ENCODE assay signal across 15 cellular contexts in genomic region chr1:212513586-212513985, GRCh38.
A peak's percentile ranks its signal among the peaks of the same experiment; 100 is the strongest.
DNase-seq lines count a peak whose midpoint lies in the region; ATAC-seq and TF ChIP-seq lines count a peak whose summit lies in the region.
"Had no signal": no experiment of that assay in that cellular context is flagged by ENCODE, and none has a peak within 500 bp of the region (broad histone marks: within the 10 kb centered on the region; RNA-seq: fewer than 3 reads in every experiment).

No MANE protein-coding gene starts in this region.

- H2BK120ac ChIP-seq in mesendoderm (ENCODE audit: low read depth, low read length) = no peak overlapping the region

- H3K36me3 Mint-ChIP-seq in CD8-positive, alpha-beta memory T cell = no peaks in the 10 kb centered on the region
- H3K36me3 Mint-ChIP-seq: neural progenitor cell, WTC11 had no signal

- peaks cover 26% of the 10 kb centered on the region for H3K27me3 ChIP-seq in CD8-positive, alpha-beta memory T cell (ENCODE audit: insufficient read depth, low read length, poor library complexity, severe bottlenecking)
- H3K27me3 ChIP-seq in Panc1 (ENCODE audit: control insufficient read depth, insufficient read depth, low read length) (no peaks in the 10 kb centered on the region), mesendoderm (ENCODE audit: insufficient read depth, low read length, poor library complexity) (no peaks in the 10 kb centered on the region)

- WGBS in mesendoderm (ENCODE audit: extremely low coverage, insufficient coverage, low lambda C conversion rate) = no CpG with 5 or more reads among the region's 11 CpGs

- H3K4me2 ChIP-seq in mesendoderm (ENCODE audit: low read length) = no peak overlapping the region

- H3K79me2 ChIP-seq in mesendoderm (ENCODE audit: control insufficient read depth, insufficient read depth, low read length) = no peaks in the 10 kb centered on the region

- no peak overlapping the region for H3K23ac ChIP-seq in mesendoderm (ENCODE audit: low read length)

- H2AK5ac ChIP-seq in mesendoderm (ENCODE audit: low read length) = peak overlapping the region; percentile 22

- CTCF ChIA-PET in CD8-positive, alpha-beta memory T cell (lab: Charles Lee) = interaction anchor here (0.8 to 1.5 kb wide), 2 partner anchors 37 to 443 kb away, joined by 3 to 4 read pairs; no protein-coding TSS in a partner anchor
- CTCF ChIA-PET in Panc1 (lab: Charles Lee) = no interaction called here

- peak overlapping the region in 4 of 7 donors; percentile 41 to 61 (median 50) for H3K4me3 Mint-ChIP-seq in CD8-positive, alpha-beta memory T cell
- H3K4me3 Mint-ChIP-seq: activated T-helper 1 cell treated with anti-CD3 and anti-CD28 coated beads, Interleukin-12 subunit alpha, Interleukin-12 subunit beta, Interleukin-2, Interleukin-4 antibody, amounts not matched to agents 30 ng/mL and 10 ng/mL and 1 ng/mL, durations not matched to agents 14 hours and 24 hours and 36 hours; HFFc6; neural progenitor cell; WTC11 had no signal

- H3K36me3 ChIP-seq in CD8-positive, alpha-beta memory T cell (ENCODE audit: insufficient read depth, low read length) = no peaks in the 10 kb centered on the region
- H3K36me3 ChIP-seq in Panc1 (ENCODE audit: control insufficient read depth, insufficient read depth, low read length) (no peaks in the 10 kb centered on the region), mesendoderm (ENCODE audit: control insufficient read depth, insufficient read depth, low read length) (no peaks in the 10 kb centered on the region)
- H3K36me3 ChIP-seq: neural progenitor cell, tibial nerve had no signal

- POLR2A ChIA-PET in CD8-positive, alpha-beta memory T cell (lab: Charles Lee) = no interaction called here
- POLR2A ChIA-PET in Panc1 (lab: Charles Lee) = no interaction called here

- no peak for TF ChIP-seq CTCF in Panc1 (IDR thresholded peaks at IDR 0.05)

- intact Hi-C loops in Panc1 (cut with micrococcal nuclease; ENCODE audit: unreplicated experiment) = no loop called here

- H3K27me3 Mint-ChIP-seq in CD8-positive, alpha-beta memory T cell = peaks cover 40 to 72% of the 10 kb centered on the region in 2 donors

- no peak overlapping the region for H4K5ac ChIP-seq in mesendoderm (ENCODE audit: low read length)

- no TSS peak for BruUV-seq in Panc1 (replicated peaks; lab: Mats Ljungman, UMichigan)

- no peak overlapping the region for H2BK5ac ChIP-seq in mesendoderm (ENCODE audit: low read length)

- DNase-seq in ACHN = peak; percentile 54
- no peak for DNase-seq in CD8-positive, alpha-beta memory T cell
- no peak for DNase-seq in Panc1 (ENCODE audit: low read depth, low spot score)
- no peak for DNase-seq in mesendoderm
- no peak for DNase-seq in GF-D8 (lab: John Stamatoyannopoulos, UW)
- no peak for DNase-seq in pons (ENCODE audit: low spot score)
- DNase-seq in iPS-NIHi7 (ENCODE audit: extremely low spot score) = no peak
- DNase-seq: central memory CD4-positive, alpha-beta T cell; effector memory CD4-positive, alpha-beta T cell; MV-4-11 had no signal

- H3K27ac Mint-ChIP-seq in CD8-positive, alpha-beta memory T cell = no peak overlapping the region
- H3K27ac Mint-ChIP-seq: activated T-helper 1 cell treated with anti-CD3 and anti-CD28 coated beads, Interleukin-12 subunit alpha, Interleukin-12 subunit beta, Interleukin-2, Interleukin-4 antibody, amounts not matched to agents 30 ng/mL and 10 ng/mL and 1 ng/mL, durations not matched to agents 14 hours and 24 hours and 36 hours; HFFc6; neural progenitor cell; WTC11 had no signal

- no peak for ATAC-seq in Panc1

- no peak overlapping the region for H4K8ac ChIP-seq in mesendoderm (ENCODE audit: low read depth, low read length)

- H3K9me3 ChIP-seq in CD8-positive, alpha-beta memory T cell (ENCODE audit: low read length) = no peaks in the 10 kb centered on the region
- H3K9me3 ChIP-seq in Panc1 (ENCODE audit: control insufficient read depth, insufficient read depth, low read depth, low read length) = no peaks in the 10 kb centered on the region
- H3K9me3 ChIP-seq: tibial nerve had no signal

- H3K56ac ChIP-seq in mesendoderm (ENCODE audit: low read length) = no peak overlapping the region

- H3K79me1 ChIP-seq in mesendoderm (ENCODE audit: low read length) = no peaks in the 10 kb centered on the region

- in situ Hi-C loops in ACHN (cut with HindIII; ENCODE audit: low pct_ligation_motif_present, low pct_unique_long_range_greater_than_20kb, low sequenced_read_pairs) = no loop called here
- in situ Hi-C loops in Panc1 (cut with HindIII; ENCODE audit: low pct_unique_long_range_greater_than_20kb, low sequenced_read_pairs) = no loop called here

- H3K4me1 ChIP-seq in CD8-positive, alpha-beta memory T cell (ENCODE audit: insufficient read depth, low read length) = peaks cover 6% of the 10 kb centered on the region
- H3K4me1 ChIP-seq in Panc1 (ENCODE audit: control insufficient read depth, insufficient read depth, low read length) (peaks cover 22% of the 10 kb centered on the region), mesendoderm (ENCODE audit: control insufficient read depth, low read depth, low read length) (peaks cover 7% of the 10 kb centered on the region)

- H3K9me3 Mint-ChIP-seq in CD8-positive, alpha-beta memory T cell = peaks cover 0 to 2% (median 0%) of the 10 kb centered on the region in 5 donors
- H3K9me3 Mint-ChIP-seq: activated T-helper 1 cell treated with anti-CD3 and anti-CD28 coated beads, Interleukin-12 subunit alpha, Interleukin-12 subunit beta, Interleukin-2, Interleukin-4 antibody, amounts not matched to agents 30 ng/mL and 10 ng/mL and 1 ng/mL, durations not matched to agents 14 hours and 24 hours and 36 hours; HFFc6; WTC11 had no signal

- H3K4me1 Mint-ChIP-seq in CD8-positive, alpha-beta memory T cell = peaks cover 0 to 17% (median 4%) of the 10 kb centered on the region in 3 donors

- no peak overlapping the region for H3K27ac ChIP-seq in CD8-positive, alpha-beta memory T cell (ENCODE audit: low read depth, low read length)
- H3K27ac ChIP-seq in Panc1 (ENCODE audit: low read length) (peak overlapping the region; percentile 44; the same call in 1 of the 2 replicates), mesendoderm (ENCODE audit: low read depth, low read length) (no peak overlapping the region)
- H3K27ac ChIP-seq: neural progenitor cell had no signal

- no peak overlapping the region for H3K4me3 ChIP-seq in CD8-positive, alpha-beta memory T cell (ENCODE audit: low read length)
- H3K4me3 ChIP-seq in Panc1 (ENCODE audit: low read depth in 2 of 2, low read length in 2 of 2) (no peak overlapping the region), mesendoderm (ENCODE audit: low read length) (no peak overlapping the region)
- H3K4me3 ChIP-seq: neural progenitor cell had no signal

- H3K4ac ChIP-seq in mesendoderm (ENCODE audit: low read depth, low read length) = no peak overlapping the region

- H2BK15ac ChIP-seq in mesendoderm (replicated peaks; ENCODE audit: low read depth) = no peak overlapping the region

- no peak overlapping the region for H3K9ac ChIP-seq in mesendoderm (ENCODE audit: low read length)
- H3K9ac ChIP-seq: neural progenitor cell had no signal

- H3K18ac ChIP-seq in mesendoderm (ENCODE audit: low read length) = no peak overlapping the region
